Comparison of ENCODE assay signal across 8 cellular contexts in genomic region chr4:3879681-3880594, GRCh38.
DNase-seq lines count a peak whose midpoint lies in the region; ATAC-seq and TF ChIP-seq lines count a peak whose summit lies in the region.
"Had no signal": no experiment of that assay in that cellular context is flagged by ENCODE, and none has a peak within 500 bp of the region (broad histone marks: within the 10 kb centered on the region; RNA-seq: fewer than 3 reads in every experiment).

No MANE protein-coding gene starts in this region.

- no peak for TF ChIP-seq CTCF in heart left ventricle (IDR thresholded peaks at IDR 0.05)

- no peak overlapping the region for H3K4me3 ChIP-seq in heart left ventricle

- H3K36me3 ChIP-seq in heart left ventricle = no peaks in the 10 kb centered on the region

- intact Hi-C loops in heart left ventricle (cut with DNase I) = loop anchor here in 8 of 10 donors (5.0 to 10.0 kb wide), 8 partner anchors 95 to 765 kb away; partner anchors contain the start of gene ADRA2C (in 4 of the 8)

- H3K9me3 ChIP-seq in heart left ventricle = peaks cover 0 to 12% (median 0%) of the 10 kb centered on the region in 12 donors

- DNase-seq in UCSD-AML1 (lab: John Stamatoyannopoulos, UW; ENCODE audit: unreplicated experiment) = peak; percentile 46
- peak in 1 of 5 donors; percentile 62 for DNase-seq in heart left ventricle
- DNase-seq in stimulated activated CD8-positive, alpha-beta memory T cell treated with anti-CD3 and anti-CD28 coated beads, Interleukin-7, amount 100 ng/mL, for 4 hours (ENCODE audit: low read depth in 2 of 2) = peak; percentile 10 to 33
- no peak for DNase-seq in NCI-H524 (lab: John Stamatoyannopoulos, UW)
- DNase-seq in NCI-H510A (lab: John Stamatoyannopoulos, UW) = no peak

- H3K4me1 ChIP-seq in heart left ventricle = peaks cover 0 to 15% (median 10%) of the 10 kb centered on the region in 12 donors

- 6 to 14% (median 9%) methylated on average over 22 to 44 of the region's 44 CpGs for WGBS in heart left ventricle, 4 donors

- ATAC-seq in GM21423 (IDR thresholded peaks at IDR 0.05; ENCODE audit: unreplicated experiment) (peak; percentile 44), heart left ventricle (peak in 3 of 4 donors; percentile 31 to 44 (median 35)), GM19351 (IDR thresholded peaks at IDR 0.05; ENCODE audit: unreplicated experiment) (no peak)

- no peak overlapping the region for H3K27ac ChIP-seq in heart left ventricle
- H3K27ac ChIP-seq: HL-60 had no signal

- peaks cover 9 to 83% (median 32%) of the 10 kb centered on the region in 9 donors for H3K27me3 ChIP-seq in heart left ventricle

- TF ChIP-seq POLR2A in heart left ventricle (IDR thresholded peaks at IDR 0.05) = no peak

Comparison
In these comparisons a context has a peak if more than half of its experiments do, and no peak if none do; other contexts are left out.
1. DNase-seq: peak in UCSD-AML1 (single experiment) and stimulated activated CD8-positive, alpha-beta memory T cell treated with anti-CD3 and anti-CD28 coated beads, Interleukin-7, amount 100 ng/mL, for 4 hours (2 of 2); none in NCI-H524 (0 of 2) and NCI-H510A (single experiment).